In the genomic region with DNA sequence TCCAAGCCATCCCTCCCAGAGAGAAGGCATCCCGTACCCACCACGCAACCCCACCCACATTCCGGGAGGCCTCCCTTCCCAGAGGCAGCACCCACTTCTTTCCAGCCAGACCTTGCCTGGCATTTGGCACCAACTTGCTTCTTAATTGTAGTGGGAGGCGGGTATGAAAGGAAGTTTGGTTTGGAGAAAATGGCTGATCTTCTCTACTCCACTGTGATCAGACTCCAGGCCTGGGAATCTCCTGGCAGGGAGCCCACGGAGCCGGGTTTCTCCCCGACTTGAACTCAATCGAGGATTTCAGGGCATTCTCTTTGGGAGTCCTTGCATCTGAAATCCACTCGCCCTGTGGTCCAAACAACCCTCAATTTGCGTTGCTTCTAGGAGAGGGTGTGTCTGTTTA, we compare ENCODE assay signal across 18 cellular contexts.
DNase-seq lines count a peak whose midpoint lies in the region; FAIRE-seq and TF ChIP-seq lines count a peak whose summit lies in the region.
"Had no signal": no experiment of that assay in that cellular context is flagged by ENCODE, and none has a peak within 500 bp of the region (broad histone marks: within the 10 kb centered on the region; RNA-seq: fewer than 3 reads in every experiment).

No MANE protein-coding gene starts in this region.

- H4K5ac ChIP-seq in H1 (ENCODE audit: insufficient read length, low read depth, low read length), result no peak overlapping the region

- H2AFZ ChIP-seq in H1 (ENCODE audit: low read length), result no peak overlapping the region

- no peak overlapping the region for H3K4me3 Mint-ChIP-seq in osteocyte (ENCODE audit: unreplicated experiment)
- H3K4me3 Mint-ChIP-seq in immature natural killer cell, result no peak overlapping the region
- H3K4me3 Mint-ChIP-seq: H9, HFFc6 had no signal

- H3K27me3 Mint-ChIP-seq in osteocyte (ENCODE audit: unreplicated experiment), result no peaks in the 10 kb centered on the region
- peaks cover 0 to 2% (median 1%) of the 10 kb centered on the region in 3 donors for H3K27me3 Mint-ChIP-seq in immature natural killer cell (ENCODE audit: low read depth in 3 of 3)

- H3K4me1 Mint-ChIP-seq in osteocyte (ENCODE audit: unreplicated experiment), result peaks cover 18% of the 10 kb centered on the region
- peaks cover 32 to 38% of the 10 kb centered on the region in 2 donors for H3K4me1 Mint-ChIP-seq in immature natural killer cell

- H3K4me1 ChIP-seq in BLaER1 treated with 17β-estradiol and CSF1 and Interleukin-3, amounts not matched to agents 10 nM and 100 nM, result peaks cover 12 to 36% (median 26%) of the 10 kb centered on the region in 10 experiments
- peaks cover 0 to 11% (median 4%) of the 10 kb centered on the region in 4 experiments; a peak in 6 of 7 replicates for H3K4me1 ChIP-seq in H1 (replicated peaks in 1 of 4; ENCODE audit: control insufficient read depth in 3 of 4, insufficient read depth in 4 of 4, low read length in 3 of 4)
- H3K4me1 ChIP-seq: SJCRH30 had no signal

- H2BK15ac ChIP-seq in H1 (ENCODE audit: low read length), result no peak overlapping the region

- H2BK20ac ChIP-seq in H1 (ENCODE audit: low read length), result no peak overlapping the region

- 0 out of 22 replicates have a peak, but pooled peaks cover 0 to 4% (median 0%) of the 10 kb centered on the region in 11 experiments for H3K27me3 ChIP-seq in BLaER1 treated with 17β-estradiol and CSF1 and Interleukin-3, amounts not matched to agents 10 nM and 100 nM
- no peaks in the 10 kb centered on the region for H3K27me3 ChIP-seq in H1 (replicated peaks in 1 of 4; ENCODE audit: control insufficient read depth in 3 of 4, extremely low read depth in 1 of 4, insufficient read depth in 3 of 4, low read length in 3 of 4)
- H3K27me3 ChIP-seq: MG63, SJCRH30 had no signal

- H2BK5ac ChIP-seq in H1 (ENCODE audit: low read depth, low read length), result no peak overlapping the region

- H3K9ac ChIP-seq in BLaER1 treated with 17β-estradiol and CSF1 and Interleukin-3, amounts not matched to agents 10 nM and 100 nM, result no peak overlapping the region
- H3K9ac ChIP-seq in H1 (replicated peaks in 1 of 4; ENCODE audit: extremely low read depth in 1 of 4, low read depth in 3 of 4, low read length in 3 of 4), result no peak overlapping the region

- CTCF ChIA-PET in H1 (lab: Charles Lee; ENCODE audit: partially characterized antibody), result interaction anchor here (1.6 to 1.7 kb wide), 3 partner anchors 9 to 183 kb away, joined by 3 to 6 read pairs (median 3); no protein-coding TSS in a partner anchor
- CTCF ChIA-PET in RWPE1 (lab: Yijun Ruan, JAX), result interaction anchor here (0.6 kb wide), 1 partner anchor 618 kb away, joined by 3 read pairs; no protein-coding TSS in a partner anchor

- no peak overlapping the region for H3K23ac ChIP-seq in H1 (ENCODE audit: insufficient read length)

- DNase-seq in NCI-H69 (lab: John Stamatoyannopoulos, UW), result peak; percentile 64
- DNase-seq in H1 (ENCODE audit: low read depth in 1 of 2, low spot score in 2 of 2), result no peak
- DNase-seq in osteocyte (ENCODE audit: extremely low spot score, unreplicated experiment), result peak; percentile 49
- DNase-seq in NCI-H748 treated with DMSO at 0.1 percent for 48 hours (lab: John Stamatoyannopoulos, UW), result no peak
- no peak for DNase-seq in RWPE1 (ENCODE audit: low spot score)
- DNase-seq in NCI-H1048 (lab: John Stamatoyannopoulos, UW), result no peak
- DNase-seq in immature natural killer cell, result no peak
- DNase-seq: DMS79; H9; HFFc6; MG63; NCI-H1417 treated with DMSO at 0.1 percent for 48 hours; NCI-H187; NCI-H446 treated with DMSO at 0.1 percent for 48 hours; NCI-H774; NK-92 treated with Interleukin-12 subunit alpha and Interleukin-12 subunit beta, amount 100 ng/mL, for 24 hours; SJCRH30 had no signal

- H4K8ac ChIP-seq in H1 (ENCODE audit: extremely low read depth, insufficient read depth, low read length), result peak overlapping the region; percentile 65

- H2BK120ac ChIP-seq in H1 (replicated peaks; ENCODE audit: low read depth, low read length), result no peak overlapping the region

- H3K4ac ChIP-seq in H1 (replicated peaks; ENCODE audit: insufficient read length, low read depth, low read length), result no peak overlapping the region

- POLR2A ChIA-PET in H1 (lab: Charles Lee; ENCODE audit: partially characterized antibody) (no interaction called here), RWPE1 (lab: Yijun Ruan, JAX; ENCODE audit: low non-redundant PET) (no interaction called here)

- no peak overlapping the region for H2AK5ac ChIP-seq in H1 (ENCODE audit: low read depth, low read length)

- no peak overlapping the region for H4K91ac ChIP-seq in H1 (replicated peaks; ENCODE audit: insufficient read length, low read length)

- no peak overlapping the region for H3K18ac ChIP-seq in H1 (ENCODE audit: extremely low read depth, low read length)

- H3K9me3 Mint-ChIP-seq in osteocyte (ENCODE audit: unreplicated experiment) (no peaks in the 10 kb centered on the region), immature natural killer cell (no peaks in the 10 kb centered on the region)
- H3K9me3 Mint-ChIP-seq: HFFc6 had no signal

- H3K27ac Mint-ChIP-seq in osteocyte (ENCODE audit: unreplicated experiment) (no peak overlapping the region), immature natural killer cell (peak overlapping the region in 1 of 6 donors; percentile 40)
- H3K27ac Mint-ChIP-seq: H9, HFFc6 had no signal

- no peak for TF ChIP-seq CTCF in H1 (IDR thresholded peaks at IDR 0.05; ENCODE audit: control extremely low read depth in 1 of 3, insufficient read depth in 1 of 3, low read depth in 1 of 3, low read length in 3 of 3)
- TF ChIP-seq CTCF in osteocyte (IDR thresholded peaks at IDR 0.05), result no peak
- no peak for TF ChIP-seq CTCF in RWPE1 (conservative IDR thresholded peaks at IDR 0.05; ENCODE audit: low read depth)

- H2BK12ac ChIP-seq in H1 (ENCODE audit: low read depth, low read length), result peak overlapping the region; percentile 55; the same call in 1 of the 2 replicates

- H3K79me1 ChIP-seq in H1 (ENCODE audit: low read depth, low read length), result no peaks in the 10 kb centered on the region

- H4K20me1 ChIP-seq in BLaER1 treated with 17β-estradiol and CSF1 and Interleukin-3, amounts not matched to agents 10 nM and 100 nM, result no peaks in the 10 kb centered on the region; a peak in 1 of 22 replicates
- no peaks in the 10 kb centered on the region for H4K20me1 ChIP-seq in H1 (replicated peaks in 1 of 2; ENCODE audit: control insufficient read depth in 1 of 2, insufficient read depth in 2 of 2, low read length in 2 of 2)

- no peak overlapping the region for H3K4me3 ChIP-seq in BLaER1 treated with 17β-estradiol and CSF1 and Interleukin-3, amounts not matched to agents 10 nM and 100 nM
- H3K4me3 ChIP-seq in H1 (ENCODE audit: extremely low read depth in 1 of 4, insufficient read depth in 2 of 4, low read depth in 3 of 4, low read length in 4 of 4), result no peak overlapping the region
- H3K4me3 ChIP-seq: MG63, SJCRH30 had no signal

- no peaks in the 10 kb centered on the region for H3K9me3 ChIP-seq in BLaER1 treated with 17β-estradiol and CSF1 and Interleukin-3, amounts not matched to agents 10 nM and 100 nM (replicated peaks in 1 of 11)
- no peaks in the 10 kb centered on the region for H3K9me3 ChIP-seq in H1 (ENCODE audit: insufficient read depth in 2 of 2, low read depth in 1 of 2, low read length in 1 of 2)
- H3K9me3 ChIP-seq: MG63, SJCRH30 had no signal

- TF ChIP-seq POLR2A in H1 (IDR thresholded peaks at IDR 0.05; ENCODE audit: control extremely low read depth in 1 of 2, low read depth in 2 of 2, low read length in 2 of 2), result no peak

- FAIRE-seq in H1 (lab: Jason Lieb, UNC), result no peak

- no peak overlapping the region for H3K27ac ChIP-seq in BLaER1 treated with 17β-estradiol and CSF1 and Interleukin-3, amounts not matched to agents 10 nM and 100 nM
- H3K27ac ChIP-seq in H1 (ENCODE audit: low read depth, low read length) (no peak overlapping the region), RWPE1 (no peak overlapping the region)
- H3K27ac ChIP-seq: SJCRH30 had no signal

- H3K4me2 ChIP-seq in BLaER1 treated with 17β-estradiol and CSF1 and Interleukin-3, amounts not matched to agents 10 nM and 100 nM, result peak overlapping the region in 7 of 11 experiments; percentile 27 to 67 (median 53); a peak in 8 of 22 replicates
- no peak overlapping the region for H3K4me2 ChIP-seq in H1 (ENCODE audit: insufficient read depth in 1 of 2, low read depth in 2 of 2, low read length in 2 of 2)

- no peaks in the 10 kb centered on the region for H3K36me3 ChIP-seq in BLaER1 treated with 17β-estradiol and CSF1 and Interleukin-3, amounts not matched to agents 10 nM and 100 nM
- no peaks in the 10 kb centered on the region for H3K36me3 ChIP-seq in H1 (ENCODE audit: control insufficient read depth in 2 of 4, insufficient read depth in 4 of 4, low read length in 3 of 4)
- H3K36me3 ChIP-seq: MG63, SJCRH30 had no signal

- H3K56ac ChIP-seq in H1 (replicated peaks; ENCODE audit: insufficient read length, low read depth, low read length), result no peak overlapping the region

- TF ChIP-seq EP300 in H1 (IDR thresholded peaks at IDR 0.05; ENCODE audit: borderline replicate concordance in 1 of 2, low read depth in 2 of 2, low read length in 2 of 2), result no peak

- H3K14ac ChIP-seq in H1 (ENCODE audit: insufficient read length), result no peak overlapping the region

- no peak for TF ChIP-seq RAD21 in H1 (IDR thresholded peaks at IDR 0.05 in 1 of 2, conservative IDR thresholded peaks at IDR 0.05 in 1 of 2; ENCODE audit: low read depth in 2 of 2, low read length in 2 of 2)

- 85% methylated on average over 10 of the region's 10 CpGs; no CpG with 5 or more reads in 1 of the 2 experiments for WGBS in H1 (ENCODE audit: extremely low coverage in 1 of 2, insufficient coverage in 1 of 2, insufficient read length in 1 of 2, insufficient replicate concordance in 2 of 2, low coverage in 1 of 2, low lambda C conversion rate in 2 of 2, missing lambda C conversion rate in 1 of 2), 2 experiments

- H3K36me3 Mint-ChIP-seq in osteocyte (ENCODE audit: unreplicated experiment), result no peaks in the 10 kb centered on the region
- H3K36me3 Mint-ChIP-seq in immature natural killer cell, result no peaks in the 10 kb centered on the region

- no peaks in the 10 kb centered on the region for H3K23me2 ChIP-seq in H1 (ENCODE audit: low read depth, low read length)

- H3K79me2 ChIP-seq in H1 (ENCODE audit: control insufficient read depth in 1 of 2, insufficient read depth in 2 of 2, low read length in 2 of 2), result no peaks in the 10 kb centered on the region

TF ChIP-seq in H1, 55 proteins besides CTCF, POLR2A, EP300 and RAD21 (continues in another document):
- no peak for TF ChIP-seq BRCA1 (IDR thresholded peaks at IDR 0.05; ENCODE audit: low read depth, low read length)
- no peak for TF ChIP-seq RNF2 (IDR thresholded peaks at IDR 0.05; ENCODE audit: borderline replicate concordance, low read depth, low read length, missing control alignments, poor library complexity, severe bottlenecking)
- no peak for TF ChIP-seq CREB1 (IDR thresholded peaks at IDR 0.05)
- TF ChIP-seq HDAC2 (IDR thresholded peaks at IDR 0.05; ENCODE audit: borderline replicate concordance in 1 of 2, low read depth in 2 of 2, low read length in 2 of 2), result no peak

Comparison
In these comparisons a context has a peak if more than half of its experiments do, and no peak if none do; other contexts are left out.
1. H3K4me2 ChIP-seq: peak in BLaER1 treated with 17β-estradiol and CSF1 and Interleukin-3, amounts not matched to agents 10 nM and 100 nM (7 of 11); none in H1 (0 of 2).
2. DNase-seq: peak in NCI-H69 (single experiment) and osteocyte (single experiment); none in H1 (0 of 2), NCI-H748 treated with DMSO at 0.1 percent for 48 hours (single experiment), RWPE1 (single experiment), NCI-H1048 (single experiment) and immature natural killer cell (0 of 3).